26 cellular contexts compared by ENCODE assay signal in the genomic region with DNA sequence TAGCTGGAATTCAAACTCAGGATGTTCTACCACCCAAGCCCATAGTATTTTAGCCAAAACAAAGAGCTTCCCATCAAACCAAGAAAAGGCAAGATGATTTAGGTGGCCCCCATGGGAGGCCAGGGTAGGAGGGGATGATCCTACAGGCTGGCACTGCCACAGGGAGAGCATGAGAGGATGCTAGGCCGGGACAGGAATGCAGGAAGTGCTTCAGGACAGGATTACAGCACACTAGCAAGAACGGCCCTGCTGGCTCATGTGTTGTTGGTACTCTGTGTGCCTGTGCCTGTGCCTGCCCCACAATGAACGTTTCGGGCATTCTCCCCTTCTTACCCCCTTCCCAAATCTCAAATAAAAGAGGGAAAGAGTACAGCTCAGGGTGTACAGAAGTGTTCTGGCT.
"Had no signal": no experiment of that assay in that cellular context is flagged by ENCODE, and none has a peak within 500 bp of the region (broad histone marks: within the 10 kb centered on the region; RNA-seq: fewer than 3 reads in every experiment).

No MANE protein-coding gene starts in this region.

- H3K27ac ChIP-seq: epithelial cell of prostate, gastroesophageal sphincter, hepatocyte, pancreas, prostate gland, skin epidermis, thoracic aorta, uterus, VCaP had no signal

- H3K4me3 ChIP-seq: gastroesophageal sphincter, hepatocyte, pancreas, prostate gland, skin epidermis, thoracic aorta, uterus had no signal

- H3K36me3 ChIP-seq: gastroesophageal sphincter, pancreas, prostate gland, thoracic aorta, uterus had no signal

- H3K27me3 ChIP-seq: gastroesophageal sphincter, hepatocyte, pancreas, uterus had no signal

- H3K4me2 ChIP-seq: hepatocyte had no signal

- ATAC-seq: gastroesophageal sphincter; naive thymus-derived CD4-positive, alpha-beta T cell; pancreas; sciatic nerve had no signal

- H3K79me2 ChIP-seq: hepatocyte had no signal

- H2AFZ ChIP-seq: hepatocyte had no signal

- DNase-seq: activated CD4-positive, alpha-beta T cell treated with anti-CD3 and anti-CD28 coated beads for 4 hours; activated CD4-positive, alpha-beta T cell treated with anti-CD3 and anti-CD28 coated beads, Interleukin-2, amount 50 U/mL, for 48 hours; activated CD8-positive, alpha-beta memory T cell treated with anti-CD3 and anti-CD28 coated beads, Interleukin-2, amount 50 U/mL, for 4 hours; activated gamma-delta T cell; activated naive CD4-positive, alpha-beta T cell treated with anti-CD3 and anti-CD28 coated beads, Interleukin-2, amount 10 ng/mL, durations not matched to agents 7 days and 5 days; activated naive CD8-positive, alpha-beta T cell treated with anti-CD3 and anti-CD28 coated beads, Interleukin-2, amount 10 ng/mL, durations not matched to agents 7 days and 5 days; activated T-cell treated with anti-CD3 and anti-CD28 coated beads, Interleukin-2, amount 50 U/mL, for 1 hour; amygdala; effector CD4-positive, alpha-beta T cell; kidney; midbrain; naive thymus-derived CD4-positive, alpha-beta T cell; pancreas; retina; stimulated activated CD4-positive, alpha-beta T cell treated with anti-CD3 and anti-CD28 coated beads, Interleukin-12 subunit alpha, Interleukin-12 subunit beta, amount 100 ng/mL, for 4 hours; stimulated activated CD4-positive, alpha-beta T cell treated with anti-CD3 and anti-CD28 coated beads, Interleukin-4, amount 100 ng/mL, for 1 hour; trophoblast cell; uterus had no signal

- H3K9me3 ChIP-seq: gastroesophageal sphincter, pancreas, prostate gland, thoracic aorta, uterus had no signal

- H3K4me1 ChIP-seq: prostate gland, uterus had no signal
